In genomic region chr11:57667715-57668466, GRCh38 we compare ENCODE assay signal across 8 cellular contexts. TPM values are rescaled to one million over a fixed set of nuclear protein-coding genes. Genes with fewer than 3 reads are reported as not detected.
DNase-seq lines count a peak whose midpoint lies in the region; ATAC-seq and TF ChIP-seq lines count a peak whose summit lies in the region.

TSS of gene ZDHHC5 (plus strand) at chr11:57668114. CDS start at chr11:57673091, 4,977 bp downstream.

- H3K4me3 ChIP-seq in epithelial cell of esophagus (ENCODE audit: low read length) (peak within 1 kb of the TSS; percentile 86), mucosa of descending colon (peak within 1 kb of the TSS; percentile 93)

- H3K4me1 Mint-ChIP-seq in IgD-negative memory B cell, result peaks cover 13 to 32% (median 22%) of the 10 kb centered on the region in 3 donors

- H3K9me3 Mint-ChIP-seq in IgD-negative memory B cell, result no peaks in the 10 kb centered on the region

- no peaks in the 10 kb centered on the region for H3K36me3 ChIP-seq in mucosa of descending colon (ENCODE audit: low read depth)

- DNase-seq in DMS 273 treated with DMSO at 0.1 percent for 48 hours (lab: John Stamatoyannopoulos, UW), result peak; percentile 93
- peak; percentile 99 for DNase-seq in OCI-M1 (lab: John Stamatoyannopoulos, UW)
- DNase-seq in activated T-cell treated with anti-CD3 and anti-CD28 coated beads for 24 hours (ENCODE audit: low read depth), result peak; percentile 99
- DNase-seq in epithelial cell of esophagus (ENCODE audit: low read depth), result peak; percentile 100
- peak; percentile 99 to 100 (median 100) for DNase-seq in mucosa of descending colon
- peak; percentile 99 for DNase-seq in stimulated activated CD8-positive, alpha-beta memory T cell treated with anti-CD3 and anti-CD28 coated beads, Interleukin-4, amount 100 ng/mL, for 24 hours (ENCODE audit: low read depth)

- peak within 1 kb of the TSS; percentile 88 to 96 (median 95) for H3K4me3 Mint-ChIP-seq in IgD-negative memory B cell

- H3K27ac Mint-ChIP-seq in IgD-negative memory B cell, result peak within 1 kb of the TSS; percentile 96 to 100 (median 98)

- ATAC-seq in GM21526 (IDR thresholded peaks at IDR 0.05; ENCODE audit: low FRiP score, unreplicated experiment) (peak; percentile 80), mucosa of descending colon (peak; percentile 91)

- TF ChIP-seq CTCF in epithelial cell of esophagus (IDR thresholded peaks at IDR 0.05; ENCODE audit: insufficient read depth, low read depth, low read length, missing control alignments) (no peak), mucosa of descending colon (IDR thresholded peaks at IDR 0.05) (peak; percentile 37)

- no peaks in the 10 kb centered on the region for H3K27me3 Mint-ChIP-seq in IgD-negative memory B cell

- peaks cover 2% of the 10 kb centered on the region for H3K36me3 Mint-ChIP-seq in IgD-negative memory B cell

- H3K9me3 ChIP-seq in mucosa of descending colon, result no peaks in the 10 kb centered on the region

- intact Hi-C loops in mucosa of descending colon (cut with DNase I, micrococcal nuclease), result no loop called here

- H3K4me1 ChIP-seq in mucosa of descending colon (ENCODE audit: low read depth), result peaks cover 11% of the 10 kb centered on the region

RNA-seq across cellular contexts. Expression of gene ZDHHC5, which starts in this region (rescaled TPM):
- 32.9 TPM for polyA plus RNA-seq in IgD-negative memory B cell
- 10 to 100 TPM; 75.5 to 83.0 (median 81.6) TPM for total RNA-seq in mucosa of descending colon

Comparison
In these comparisons a context has a peak if more than half of its experiments do, and no peak if none do; other contexts are left out.
1. Peak in every context shown above with its lines: DNase-seq, ATAC-seq and H3K4me3 ChIP-seq.